ENCODE assay signal across 1 cellular context in genomic region chrX:3713225-3713936, GRCh38.
TF ChIP-seq lines count a peak whose summit lies in the region.

PRKX (minus strand) TSS chrX:3713649; CDS start chrX:3713253, 396 bp downstream.

TF ChIP-seq in K562, 482 proteins besides CTCF, POLR2A, EP300 and RAD21 (continued from another document):
- TF ChIP-seq NONO (IDR thresholded peaks at IDR 0.05; ENCODE audit: low read depth in 2 of 2, low read length in 1 of 2) = peak in 1 of 2 experiments; percentile 43; a peak in 2 of 4 replicates
